In the genomic region with DNA sequence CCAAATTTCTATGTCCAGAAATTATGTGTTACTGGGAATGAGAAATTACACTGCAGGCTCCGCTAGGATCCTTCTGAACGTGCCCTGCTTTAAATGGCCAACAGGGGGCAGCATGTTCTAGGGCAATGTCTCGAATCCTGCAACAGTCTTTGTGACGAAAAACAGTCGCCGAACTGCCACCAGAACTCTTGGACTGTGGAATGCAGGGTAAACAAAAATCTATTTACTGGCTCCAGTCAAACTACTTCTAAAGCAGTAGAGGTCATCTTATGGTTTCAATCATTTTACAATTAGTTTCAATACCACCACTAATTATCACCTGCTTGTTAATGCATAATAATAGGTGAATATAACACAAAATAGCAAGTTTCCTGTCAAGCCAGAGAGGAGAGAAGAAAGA, we compare ENCODE assay signal across 8 cellular contexts. TPM values are rescaled to one million over a fixed set of nuclear protein-coding genes. Genes with fewer than 3 reads are reported as not detected.
A peak's percentile ranks its signal among the peaks of the same experiment; 100 is the strongest.
DNase-seq lines count a peak whose midpoint lies in the region; ATAC-seq and TF ChIP-seq lines count a peak whose summit lies in the region.

No MANE protein-coding gene starts in this region.

- peak; percentile 85 to 95 (median 90) for TF ChIP-seq CTCF in adrenal gland (IDR thresholded peaks at IDR 0.05)
- TF ChIP-seq CTCF in uterus (IDR thresholded peaks at IDR 0.05) = peak; percentile 71 to 89 (median 78)

- intact Hi-C loops in adrenal gland (cut with DNase I) (loop anchor here in 1 of 2 donors (5.0 kb wide), 1 partner anchor 126 kb away; no protein-coding TSS in a partner anchor), left cardiac atrium (cut with DNase I) (loop anchor here in 1 of 2 donors (2.0 kb wide), 1 partner anchor 124 kb away; no protein-coding TSS in a partner anchor), uterus (cut with DNase I; ENCODE audit: low total_unique reads) (no loop called here)

- H3K4me3 ChIP-seq in adrenal gland (peak overlapping the region in 1 of 4 donors; percentile 18), uterus (no peak overlapping the region)

- TF ChIP-seq POLR2A in adrenal gland (IDR thresholded peaks at IDR 0.05) = no peak
- no peak for TF ChIP-seq POLR2A in uterus (IDR thresholded peaks at IDR 0.05)

- H3K9me3 ChIP-seq in adrenal gland (replicated peaks in 1 of 3) (no peaks in the 10 kb centered on the region), uterus (no peaks in the 10 kb centered on the region)

- ATAC-seq in HG02588 (IDR thresholded peaks at IDR 0.05; ENCODE audit: unreplicated experiment) = peak; percentile 70
- ATAC-seq in left cardiac atrium = peak; percentile 80 to 91

- H3K36me3 ChIP-seq in adrenal gland (replicated peaks in 1 of 2) = no peaks in the 10 kb centered on the region
- no peaks in the 10 kb centered on the region for H3K36me3 ChIP-seq in uterus

- DNase-seq in GM04504 (ENCODE audit: low read depth) (peak; percentile 44), NCI-H1417 (lab: John Stamatoyannopoulos, UW) (peak; percentile 62 to 85 (median 79)), T follicular helper cell (ENCODE audit: low read depth) (peak; percentile 66), adrenal gland (peak; percentile 80 to 96 (median 88)), left cardiac atrium (peak; percentile 79), pulmonary artery endothelial cell (ENCODE audit: low read depth, low spot score) (peak; percentile 33), uterus (peak; percentile 71 to 75)

- H3K27me3 ChIP-seq in adrenal gland = no peaks in the 10 kb centered on the region
- no peaks in the 10 kb centered on the region for H3K27me3 ChIP-seq in uterus

- 0 to 2% (median 0%) methylated on average over 6 of the region's 6 CpGs for WGBS in adrenal gland, 4 donors

- H3K4me1 ChIP-seq in adrenal gland (replicated peaks in 1 of 2) (no peaks in the 10 kb centered on the region), uterus (no peaks in the 10 kb centered on the region)

- H3K27ac ChIP-seq in adrenal gland = no peak overlapping the region
- H3K27ac ChIP-seq in uterus = no peak overlapping the region

RNA-seq across cellular contexts. Expression of a gene that starts 9.8 kb away (rescaled TPM):
- total RNA-seq in adrenal gland (10 to 100 TPM; 15.7 to 38.1 (median 28.9) TPM), left cardiac atrium (10 to 100 TPM; 16.1 to 17.9 TPM), pulmonary artery endothelial cell (3.8 and 4.4 TPM in 2 replicates), uterus (10 to 100 TPM in 3 of 4 donors, 1 to 10 TPM in 1; 6.1 to 69.5 (median 31.7) TPM)
- 10 to 100 TPM; 11.7 to 29.9 (median 25.3) TPM for polyA plus RNA-seq in adrenal gland

RNA-seq across cellular contexts. Expression of a gene that starts 59.0 kb away (rescaled TPM):
- total RNA-seq in adrenal gland = 10 to 100 TPM; 16.0 to 25.6 (median 21.6) TPM
- 10 to 100 TPM; 16.4 to 30.1 (median 22.2) TPM for polyA plus RNA-seq in adrenal gland
- 10 to 100 TPM; 13.3 to 19.1 TPM for total RNA-seq in left cardiac atrium
- 11.3 and 11.9 TPM in 2 replicates for total RNA-seq in pulmonary artery endothelial cell
- total RNA-seq in uterus = 10 to 100 TPM in 3 of 4 donors, 1 to 10 TPM in 1; 5.0 to 40.3 (median 17.8) TPM

Comparison
In these comparisons a context has a peak if more than half of its experiments do, and no peak if none do; other contexts are left out.
1. DNase-seq: peak in every context shown above with its lines; median percentile 88 in adrenal gland; 79 in NCI-H1417; 79 in left cardiac atrium; 73 in uterus; 66 in T follicular helper cell; 44 in GM04504; 33 in pulmonary artery endothelial cell.